Comparison of ENCODE assay signal across 34 cellular contexts in genomic region chr6:117191009-117191408, GRCh38.
DNase-seq lines count a peak whose midpoint lies in the region; ATAC-seq, FAIRE-seq and TF ChIP-seq lines count a peak whose summit lies in the region.
"Had no signal": no experiment of that assay in that cellular context is flagged by ENCODE, and none has a peak within 500 bp of the region (broad histone marks: within the 10 kb centered on the region; RNA-seq: fewer than 3 reads in every experiment).

No MANE protein-coding gene starts in this region.

- DNase-seq in HepG2 (ENCODE audit: low spot score), result no peak
- DNase-seq in right lobe of liver, result no peak
- DNase-seq in A549 (ENCODE audit: low read depth in 1 of 2, low spot score in 1 of 2), result no peak
- no peak for DNase-seq in IMR-90
- DNase-seq in K562 (ENCODE audit: extremely low read depth in 1 of 4, low spot score in 3 of 4), result no peak
- no peak for DNase-seq in dedifferentiated amniotic fluid mesenchymal stem cell (ENCODE audit: extremely low spot score)
- DNase-seq in T-helper 2 cell, result no peak
- DNase-seq: 8988T; ACHN; AML-193; BE2C; C1 segment of cervical spinal cord; Caco-2; Calu3; CD4-positive, alpha-beta memory T cell; CD4-positive, alpha-beta T cell; CD4-positive, CD25-positive, alpha-beta regulatory T cell; CD8-positive, alpha-beta memory T cell; CD8-positive, alpha-beta T cell; COR-L47; DMS 273 treated with DMSO at 0.1 percent for 48 hours; DMS153; DMS53; DMS79; DMS79 treated with DMSO at 0.1 percent for 48 hours; DND-41; EL had no signal

- H4K8ac ChIP-seq in IMR-90 (ENCODE audit: low read depth in 2 of 2, low read length in 2 of 2), result no peak overlapping the region

- H3K9me1 ChIP-seq in IMR-90 (ENCODE audit: insufficient read depth, low read length) (no peaks in the 10 kb centered on the region), K562 (ENCODE audit: control insufficient read depth, insufficient read depth, low read length) (no peaks in the 10 kb centered on the region)

- no peak overlapping the region for H3K56ac ChIP-seq in IMR-90 (ENCODE audit: extremely low read depth, insufficient read depth, low read length)

- no peak overlapping the region for H2BK20ac ChIP-seq in IMR-90 (ENCODE audit: low read depth, low read length)

- WGBS in HepG2 (ENCODE audit: low lambda C conversion rate), result 3% methylated on average over 5 of the region's 5 CpGs
- 50% methylated on average over 5 of the region's 5 CpGs for WGBS in right lobe of liver (ENCODE audit: insufficient coverage, low coverage, low lambda C conversion rate, missing lambda C conversion rate)
- 10% methylated on average over 5 of the region's 5 CpGs for WGBS in A549 (ENCODE audit: missing lambda C conversion rate)
- no CpG with 5 or more reads among the region's 5 CpGs for WGBS in IMR-90 (ENCODE audit: extremely low coverage in 2 of 2, insufficient read length in 1 of 2), 2 experiments
- 1% methylated on average over 5 of the region's 5 CpGs for WGBS in K562 (ENCODE audit: insufficient coverage, low coverage, missing lambda C conversion rate)

- H2AFZ ChIP-seq in HepG2 (ENCODE audit: low read length) (no peak overlapping the region), IMR-90 (replicated peaks; ENCODE audit: low read length, poor library complexity) (no peak overlapping the region), K562 (ENCODE audit: low read depth, low read length) (no peak overlapping the region)

- no peak for TF ChIP-seq CTCF in HepG2 (CRISPR knock-in tag; IDR thresholded peaks at IDR 0.05)
- no peak for TF ChIP-seq CTCF in right lobe of liver (IDR thresholded peaks at IDR 0.05)
- TF ChIP-seq CTCF in A549 (IDR thresholded peaks at IDR 0.05), result no peak
- TF ChIP-seq CTCF in IMR-90 (conservative IDR thresholded peaks at IDR 0.05; ENCODE audit: low read depth, low read length), result no peak
- TF ChIP-seq CTCF in K562 (IDR thresholded peaks at IDR 0.05 in 2 of 3, conservative IDR thresholded peaks at IDR 0.05 in 1 of 3; ENCODE audit: insufficient read depth in 2 of 3, low read depth in 1 of 3, low read length in 3 of 3), result no peak

- H3K4me2 ChIP-seq in HepG2 (ENCODE audit: low read depth, low read length), result no peak overlapping the region
- H3K4me2 ChIP-seq in A549, result no peak overlapping the region
- H3K4me2 ChIP-seq in IMR-90 (ENCODE audit: low read depth, low read length), result no peak overlapping the region
- H3K4me2 ChIP-seq in K562 (ENCODE audit: insufficient read depth, low read length), result no peak overlapping the region
- H3K4me2 ChIP-seq: BLaER1; BLaER1 treated with 17β-estradiol and CSF1 and Interleukin-3, amounts not matched to agents 10 nM and 100 nM had no signal

- H4K91ac ChIP-seq in IMR-90 (ENCODE audit: insufficient read depth, low read depth, low read length), result no peak overlapping the region

- no peaks in the 10 kb centered on the region for H3K9me3 ChIP-seq in HepG2 (ENCODE audit: low read length)
- no peaks in the 10 kb centered on the region for H3K9me3 ChIP-seq in right lobe of liver
- no peaks in the 10 kb centered on the region for H3K9me3 ChIP-seq in A549
- no peaks in the 10 kb centered on the region; the same call in 1 of the 2 replicates for H3K9me3 ChIP-seq in IMR-90 (ENCODE audit: control insufficient read depth, insufficient read depth, low read length)
- H3K9me3 ChIP-seq in K562 (replicated peaks; ENCODE audit: control insufficient read depth, insufficient read depth, low read depth, low read length), result no peaks in the 10 kb centered on the region
- H3K9me3 ChIP-seq: BE2C; BLaER1; BLaER1 treated with 17β-estradiol and CSF1 and Interleukin-3, amounts not matched to agents 10 nM and 100 nM; Caco-2 had no signal

- H3K14ac ChIP-seq in IMR-90 (replicated peaks; ENCODE audit: low read depth, low read length), result no peak overlapping the region

- H4K20me1 ChIP-seq in HepG2 (ENCODE audit: insufficient read depth, low read length) (no peaks in the 10 kb centered on the region), IMR-90 (ENCODE audit: insufficient read depth, low read length) (no peaks in the 10 kb centered on the region), K562 (replicated peaks; ENCODE audit: control insufficient read depth, insufficient read depth, low read length) (no peaks in the 10 kb centered on the region)
- H4K20me1 ChIP-seq: BLaER1; BLaER1 treated with 17β-estradiol and CSF1 and Interleukin-3, amounts not matched to agents 10 nM and 100 nM had no signal

- no peak for TF ChIP-seq POLR2A in HepG2 (IDR thresholded peaks at IDR 0.05; ENCODE audit: insufficient read depth in 1 of 2, low read depth in 2 of 2, low read length in 2 of 2)
- no peak for TF ChIP-seq POLR2A in right lobe of liver (IDR thresholded peaks at IDR 0.05)
- TF ChIP-seq POLR2A in A549 (IDR thresholded peaks at IDR 0.05; ENCODE audit: low read length), result no peak
- TF ChIP-seq POLR2A in IMR-90 (IDR thresholded peaks at IDR 0.05; ENCODE audit: low read depth, low read length), result no peak
- no peak for TF ChIP-seq POLR2A in K562 (conservative IDR thresholded peaks at IDR 0.05)

- no peaks in the 10 kb centered on the region for H3K79me1 ChIP-seq in IMR-90 (ENCODE audit: low read depth in 1 of 2, low read length in 2 of 2)

- BruUV-seq in HepG2 (replicated peaks; lab: Mats Ljungman, UMichigan) (no TSS peak), IMR-90 (replicated peaks; lab: Mats Ljungman, UMichigan) (no TSS peak), K562 (replicated peaks; lab: Mats Ljungman, UMichigan) (no TSS peak)

- H3K27me3 ChIP-seq in HepG2 (ENCODE audit: control insufficient read depth in 1 of 2, insufficient read depth in 2 of 2, low read length in 2 of 2), result no peaks in the 10 kb centered on the region
- no peaks in the 10 kb centered on the region for H3K27me3 ChIP-seq in right lobe of liver
- H3K27me3 ChIP-seq in IMR-90 (ENCODE audit: control insufficient read depth, insufficient read depth, low read length), result no peaks in the 10 kb centered on the region
- no peaks in the 10 kb centered on the region for H3K27me3 ChIP-seq in K562 (ENCODE audit: control insufficient read depth in 2 of 2, insufficient read depth in 2 of 2, low read length in 2 of 2)
- H3K27me3 ChIP-seq: BE2C; BLaER1; BLaER1 treated with 17β-estradiol and CSF1 and Interleukin-3, amounts not matched to agents 10 nM and 100 nM had no signal

- TF ChIP-seq EP300 in HepG2 (IDR thresholded peaks at IDR 0.05; ENCODE audit: low read depth in 2 of 2, low read length in 2 of 2) (no peak), HepG2 (CRISPR knock-in tag; IDR thresholded peaks at IDR 0.05; ENCODE audit: borderline replicate concordance) (no peak), A549 (IDR thresholded peaks at IDR 0.05) (no peak), K562 (IDR thresholded peaks at IDR 0.05; ENCODE audit: low read length) (no peak)

- no peak overlapping the region for H2BK120ac ChIP-seq in IMR-90 (ENCODE audit: low read depth, low read length)

- H3K4me1 ChIP-seq in HepG2 (ENCODE audit: insufficient read depth, low read length), result no peaks in the 10 kb centered on the region
- no peaks in the 10 kb centered on the region for H3K4me1 ChIP-seq in right lobe of liver
- no peaks in the 10 kb centered on the region for H3K4me1 ChIP-seq in A549
- H3K4me1 ChIP-seq in IMR-90 (ENCODE audit: control insufficient read depth, insufficient read depth, low read length), result no peaks in the 10 kb centered on the region
- H3K4me1 ChIP-seq in K562 (replicated peaks in 1 of 2; ENCODE audit: control insufficient read depth in 2 of 2, insufficient read depth in 2 of 2, low read length in 2 of 2), result no peaks in the 10 kb centered on the region
- H3K4me1 ChIP-seq: BE2C; BLaER1; BLaER1 treated with 17β-estradiol and CSF1 and Interleukin-3, amounts not matched to agents 10 nM and 100 nM; Caco-2 had no signal

- H2AK5ac ChIP-seq in IMR-90 (ENCODE audit: low read depth, low read length), result no peak overlapping the region

- no peak for ATAC-seq in HepG2
- no peak for ATAC-seq in right lobe of liver
- no peak for ATAC-seq in A549
- no peak for ATAC-seq in IMR-90 (ENCODE audit: low read depth)
- ATAC-seq in K562, result no peak
- ATAC-seq in GM21447 (IDR thresholded peaks at IDR 0.05; ENCODE audit: unreplicated experiment), result no peak
- ATAC-seq: CD8-positive, alpha-beta T cell had no signal

- H3K9ac ChIP-seq in HepG2 (ENCODE audit: insufficient read depth, low read depth, low read length), result no peak overlapping the region
- no peak overlapping the region for H3K9ac ChIP-seq in IMR-90 (ENCODE audit: low read depth, low read length)
- no peak overlapping the region for H3K9ac ChIP-seq in K562 (ENCODE audit: insufficient read depth in 1 of 2, low read depth in 2 of 2, low read length in 2 of 2)
- H3K9ac ChIP-seq: BLaER1; BLaER1 treated with 17β-estradiol and CSF1 and Interleukin-3, amounts not matched to agents 10 nM and 100 nM had no signal

- H4K5ac ChIP-seq in IMR-90 (ENCODE audit: low read depth, low read length), result no peak overlapping the region

- dilution Hi-C loops in IMR-90 (cut with HindIII; ENCODE audit: low sequenced_read_pairs, unreplicated experiment), result no loop called here

- no peak for FAIRE-seq in HepG2 (lab: Jason Lieb, UNC)
- no peak for FAIRE-seq in A549 (lab: Jason Lieb, UNC)
- no peak for FAIRE-seq in K562 (lab: Jason Lieb, UNC)
- FAIRE-seq: A204.1, D721Med had no signal

- CTCF ChIA-PET in HepG2 (lab: Yijun Ruan, JAX; ENCODE audit: low intra/inter-chr PET ratio, low total read pairs), result no interaction called here
- CTCF ChIA-PET in A549 (lab: Yijun Ruan, JAX), result no interaction called here
- CTCF ChIA-PET in IMR-90 (lab: Yijun Ruan, JAX), result no interaction called here
- CTCF ChIA-PET in K562 (lab: Yijun Ruan, JAX; ENCODE audit: low intra/inter-chr PET ratio), result no interaction called here

- in situ Hi-C loops in HepG2 (cut with HindIII; ENCODE audit: extremely low pct_ligation_motif_present, low pct_unique_long_range_greater_than_20kb), result loop anchor here (10.0 kb wide), 1 partner anchor 316 kb away; the partner anchor contains the start of gene RFX6
- in situ Hi-C loops in IMR-90 (cut with MboI; ENCODE audit: low sequenced_read_pairs), result no loop called here
- in situ Hi-C loops in K562 (cut with MboI), result no loop called here

- H3K4me3 ChIP-seq in HepG2 (replicated peaks in 1 of 3; ENCODE audit: insufficient read depth in 1 of 3, low read depth in 2 of 3, low read length in 3 of 3), result no peak overlapping the region
- no peak overlapping the region for H3K4me3 ChIP-seq in right lobe of liver
- H3K4me3 ChIP-seq in A549, result no peak overlapping the region
- no peak overlapping the region for H3K4me3 ChIP-seq in IMR-90 (ENCODE audit: insufficient read depth, low read depth, low read length)
- no peak overlapping the region for H3K4me3 ChIP-seq in K562
- H3K4me3 ChIP-seq: BLaER1; BLaER1 treated with 17β-estradiol and CSF1 and Interleukin-3, amounts not matched to agents 10 nM and 100 nM had no signal

- H3K79me2 ChIP-seq in HepG2 (ENCODE audit: insufficient read depth, low read length), result no peaks in the 10 kb centered on the region
- H3K79me2 ChIP-seq in K562 (ENCODE audit: control insufficient read depth, insufficient read depth, low read length), result no peaks in the 10 kb centered on the region

- H2BK5ac ChIP-seq in IMR-90 (ENCODE audit: low read depth, low read length, poor library complexity, severe bottlenecking), result no peak overlapping the region

- H3K18ac ChIP-seq in IMR-90 (ENCODE audit: low read depth, low read length), result no peak overlapping the region

- H3K36me3 ChIP-seq in HepG2 (replicated peaks in 1 of 2; ENCODE audit: control insufficient read depth in 1 of 2, insufficient read depth in 2 of 2, low read length in 2 of 2) (no peaks in the 10 kb centered on the region), right lobe of liver (no peaks in the 10 kb centered on the region), IMR-90 (ENCODE audit: control insufficient read depth, insufficient read depth, low read length) (no peaks in the 10 kb centered on the region), K562 (ENCODE audit: control insufficient read depth, insufficient read depth, low read length) (no peaks in the 10 kb centered on the region)
- H3K36me3 ChIP-seq: BE2C; BLaER1; BLaER1 treated with 17β-estradiol and CSF1 and Interleukin-3, amounts not matched to agents 10 nM and 100 nM had no signal

- H2AK9ac ChIP-seq in IMR-90 (replicated peaks; ENCODE audit: low read depth, low read length, poor library complexity), result no peak overlapping the region

- H3K4ac ChIP-seq in IMR-90 (ENCODE audit: low read depth, low read length), result no peak overlapping the region

- POLR2A ChIA-PET in HepG2 (lab: Yijun Ruan, JAX) (no interaction called here), A549 (lab: Yijun Ruan, JAX) (no interaction called here), IMR-90 (lab: Charles Lee; ENCODE audit: unreplicated experiment) (no interaction called here), K562 (lab: Yijun Ruan, JAX) (no interaction called here)

- H2BK15ac ChIP-seq in IMR-90 (ENCODE audit: low read depth, low read length), result no peak overlapping the region

- no peak overlapping the region for H3K23ac ChIP-seq in IMR-90 (ENCODE audit: low read depth, low read length)

- no peak for TF ChIP-seq RAD21 in HepG2 (CRISPR knock-in tag; IDR thresholded peaks at IDR 0.05)
- no peak for TF ChIP-seq RAD21 in A549 (conservative IDR thresholded peaks at IDR 0.05 in 1 of 2, IDR thresholded peaks at IDR 0.05 in 1 of 2)
- TF ChIP-seq RAD21 in IMR-90 (IDR thresholded peaks at IDR 0.05; ENCODE audit: low read length), result no peak
- no peak for TF ChIP-seq RAD21 in K562 (CRISPR knock-in tag; conservative IDR thresholded peaks at IDR 0.05 in 1 of 2, IDR thresholded peaks at IDR 0.05 in 1 of 2)

- H3K27ac ChIP-seq in HepG2 (ENCODE audit: extremely low read length, insufficient read depth, low read length) (no peak overlapping the region), right lobe of liver (no peak overlapping the region), A549 (no peak overlapping the region), IMR-90 (ENCODE audit: insufficient read depth, low read length) (no peak overlapping the region), K562 (ENCODE audit: extremely low read depth, low read depth, low read length) (no peak overlapping the region)
- H3K27ac ChIP-seq: 22Rv1; BLaER1; BLaER1 treated with 17β-estradiol and CSF1 and Interleukin-3, amounts not matched to agents 10 nM and 100 nM; C4-2B had no signal

- intact Hi-C loops in HepG2 (cut with micrococcal nuclease; ENCODE audit: unreplicated experiment) (no loop called here), right lobe of liver (cut with DNase I) (no loop called here), IMR-90 (cut with micrococcal nuclease) (no loop called here), K562 (cut with micrococcal nuclease) (no loop called here)

Comparison
In these comparisons a context has a peak if more than half of its experiments do, and no peak if none do; other contexts are left out.
1. Of the 241 proteins assayed by ChIP-seq in both HepG2 and K562: peak only in HepG2: MAFK; only in K562: none; in both: MAFF; in neither: 239.